9 cellular contexts compared by ENCODE assay signal in the genomic region with DNA sequence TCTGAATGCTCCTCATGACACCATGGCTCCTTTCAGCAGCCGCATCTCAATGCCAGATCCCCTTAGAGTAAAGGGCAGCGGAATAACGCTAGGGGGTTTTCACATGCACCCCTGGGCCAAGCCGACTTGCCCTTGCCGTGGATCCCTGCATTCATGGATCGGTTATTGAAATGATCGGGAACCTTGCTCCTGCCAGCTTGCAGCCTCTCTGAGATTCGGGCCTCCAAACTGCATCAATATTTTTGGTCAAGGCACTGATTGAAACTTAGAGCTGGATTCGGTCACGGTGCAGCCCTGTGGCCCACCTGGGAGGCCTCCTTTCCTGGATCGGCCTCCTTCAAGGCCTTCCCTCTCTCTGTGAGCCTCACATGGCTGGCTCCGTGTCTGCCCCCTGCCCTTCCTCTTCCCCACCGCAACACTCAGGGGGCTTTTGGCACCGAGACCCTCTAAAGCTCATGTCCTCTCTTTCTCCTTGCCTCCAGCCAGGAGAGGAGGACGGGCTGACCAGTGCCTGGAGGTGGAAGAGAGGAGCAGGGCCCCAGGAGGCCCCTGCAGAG. TPM values are rescaled to one million over a fixed set of nuclear protein-coding genes. Genes with fewer than 3 reads are reported as not detected.
A peak's percentile ranks its signal among the peaks of the same experiment; 100 is the strongest.
DNase-seq lines count a peak whose midpoint lies in the region; ATAC-seq, FAIRE-seq and TF ChIP-seq lines count a peak whose summit lies in the region.
"Had no signal": no experiment of that assay in that cellular context is flagged by ENCODE, and none has a peak within 500 bp of the region (broad histone marks: within the 10 kb centered on the region; RNA-seq: fewer than 3 reads in every experiment).

No MANE protein-coding gene starts in this region.

- dilution Hi-C loops in endothelial cell of umbilical vein (cut with MboI; ENCODE audit: extremely low pct_ligation_motif_present, low sequenced_read_pairs) = no loop called here

- H3K9ac ChIP-seq in OCI-LY1 (ENCODE audit: low read length) (peak overlapping the region; percentile 24; the same call in 1 of the 2 replicates), endothelial cell of umbilical vein (replicated peaks; ENCODE audit: extremely low read depth, insufficient read depth, low read length) (no peak overlapping the region), skeletal muscle tissue (ENCODE audit: low read depth in 1 of 3, low read length in 3 of 3) (peak overlapping the region in 2 of 3 donors; percentile 23 to 50)

- no TSS peak for BruUV-seq in endothelial cell of umbilical vein (replicated peaks; lab: Mats Ljungman, UMichigan)

- no peak overlapping the region for H3K27ac ChIP-seq in OCI-LY1 (ENCODE audit: low read depth, low read length, poor library complexity, severe bottlenecking)
- H3K27ac ChIP-seq in endothelial cell of umbilical vein (ENCODE audit: insufficient read depth, low read depth, low read length) = no peak overlapping the region
- H3K27ac ChIP-seq in skeletal muscle tissue (ENCODE audit: low read depth, low read length) = peak overlapping the region; percentile 69

- TF ChIP-seq CTCF in GM12864 (IDR thresholded peaks at IDR 0.05; ENCODE audit: low read depth, low read length, missing control alignments) = no peak
- no peak for TF ChIP-seq CTCF in OCI-LY1 (IDR thresholded peaks at IDR 0.05; ENCODE audit: low read length)
- TF ChIP-seq CTCF in endothelial cell of umbilical vein (IDR thresholded peaks at IDR 0.05; ENCODE audit: extremely low read depth in 1 of 2, insufficient read depth in 1 of 2, low read depth in 1 of 2, low read length in 2 of 2) = no peak
- no peak for TF ChIP-seq CTCF in GM10248 (IDR thresholded peaks at IDR 0.05; ENCODE audit: control extremely low read depth, extremely low read depth, low read depth, missing control alignments)

- FAIRE-seq in endothelial cell of umbilical vein (lab: Jason Lieb, UNC) = no peak
- FAIRE-seq: RCC 7860 had no signal

- CTCF ChIA-PET in endothelial cell of umbilical vein (lab: Charles Lee) = interaction anchor here (1.5 kb wide), 2 partner anchors 9 to 12 kb away, joined by 4 to 8 read pairs; no protein-coding TSS in a partner anchor
- CTCF ChIA-PET in GM10248 (lab: Yijun Ruan, JAX) = interaction anchor here (1.5 to 22.9 kb wide), 6 partner anchors 7 to 156 kb away, joined by 4 to 530 read pairs (median 10); partner anchors contain the start of genes C12orf57, C1RL and RNU7-1

- no peaks in the 10 kb centered on the region for H4K20me1 ChIP-seq in OCI-LY1 (ENCODE audit: insufficient read depth, low read length)
- no peaks in the 10 kb centered on the region for H4K20me1 ChIP-seq in endothelial cell of umbilical vein (replicated peaks; ENCODE audit: control insufficient read depth, extremely low read depth, insufficient read depth, low read length)

- no peaks in the 10 kb centered on the region for H3K9me2 ChIP-seq in OCI-LY1 (ENCODE audit: low read depth, low read length)

- peak overlapping the region; percentile 93 for H3K4me3 ChIP-seq in GM12864 (ENCODE audit: low read depth, low read length)
- H3K4me3 ChIP-seq in OCI-LY1 (ENCODE audit: low read depth, low read length, poor library complexity, severe bottlenecking) = peak overlapping the region; percentile 50
- no peak overlapping the region for H3K4me3 ChIP-seq in endothelial cell of umbilical vein (replicated peaks in 1 of 3; ENCODE audit: insufficient read depth in 1 of 3, low read depth in 1 of 3, low read length in 3 of 3)
- peak overlapping the region in 2 of 3 donors; percentile 48 to 56 for H3K4me3 ChIP-seq in skeletal muscle tissue (ENCODE audit: low read length in 3 of 3)

- H3K27me3 ChIP-seq in OCI-LY1 (ENCODE audit: insufficient read depth, low read length) (peaks cover 6% of the 10 kb centered on the region; the same call in 1 of the 2 replicates), endothelial cell of umbilical vein (ENCODE audit: control insufficient read depth in 2 of 2, insufficient read depth in 2 of 2, low read length in 2 of 2) (no peaks in the 10 kb centered on the region), skeletal muscle tissue (ENCODE audit: control insufficient read depth in 3 of 3, insufficient read depth in 3 of 3, low read length in 3 of 3) (no peaks in the 10 kb centered on the region)

- H3K79me2 ChIP-seq in OCI-LY1 (ENCODE audit: insufficient read depth, low read length) (no peaks in the 10 kb centered on the region), endothelial cell of umbilical vein (ENCODE audit: control insufficient read depth, insufficient read depth, low read length) (no peaks in the 10 kb centered on the region)

- H3K36me3 ChIP-seq in OCI-LY1 (ENCODE audit: insufficient read depth, low read length) = no peaks in the 10 kb centered on the region
- no peaks in the 10 kb centered on the region for H3K36me3 ChIP-seq in endothelial cell of umbilical vein (ENCODE audit: control insufficient read depth in 2 of 2, extremely low read depth in 1 of 2, insufficient read depth in 2 of 2, low read length in 2 of 2)
- no peaks in the 10 kb centered on the region for H3K36me3 ChIP-seq in skeletal muscle tissue (ENCODE audit: control insufficient read depth in 3 of 3, insufficient read depth in 3 of 3, low read length in 3 of 3)

- POLR2A ChIA-PET in endothelial cell of umbilical vein (lab: Charles Lee) (no interaction called here), GM10248 (lab: Yijun Ruan, JAX) (interaction anchor here (1.0 to 1.9 kb wide), 3 partner anchors 9 to 317 kb away, joined by 3 to 11 read pairs (median 4); partner anchors contain the start of genes C12orf57, LPAR5, RNU7-1 and TPI1)

- H3K4me1 ChIP-seq in OCI-LY1 (ENCODE audit: insufficient read depth, low read length, severe bottlenecking) (peaks cover 39% of the 10 kb centered on the region), endothelial cell of umbilical vein (ENCODE audit: control insufficient read depth, extremely low read depth, insufficient read depth, low read length) (peaks cover 17% of the 10 kb centered on the region), skeletal muscle tissue (ENCODE audit: control insufficient read depth in 3 of 3, insufficient read depth in 3 of 3, low read length in 3 of 3) (peaks cover 7 to 28% (median 12%) of the 10 kb centered on the region in 3 donors)

- H2AFZ ChIP-seq in OCI-LY1 (ENCODE audit: low read length) (no peak overlapping the region), endothelial cell of umbilical vein (ENCODE audit: low read depth, low read length) (peak overlapping the region; percentile 25)

- no peak for TF ChIP-seq POLR2A in endothelial cell of umbilical vein (IDR thresholded peaks at IDR 0.05; ENCODE audit: low read depth, low read length)

- no peak for ATAC-seq in HG03175 (IDR thresholded peaks at IDR 0.05; ENCODE audit: unreplicated experiment)

- intact Hi-C loops in endothelial cell of umbilical vein (cut with micrococcal nuclease) = no loop called here

- DNase-seq in GM12864 (ENCODE audit: low read depth) (no peak), endothelial cell of umbilical vein (ENCODE audit: low read depth, low spot score) (no peak), GM10248 (ENCODE audit: extremely low spot score) (no peak), NCI-H1092 treated with DMSO at 0.1 percent for 48 hours (lab: John Stamatoyannopoulos, UW) (no peak), cortex of kidney (lab: John Stamatoyannopoulos, UW) (no peak)

- no peaks in the 10 kb centered on the region for H3F3A ChIP-seq in OCI-LY1 (ENCODE audit: insufficient read depth, low read length)

- H3K4me2 ChIP-seq in OCI-LY1 (ENCODE audit: low read length) = peak overlapping the region; percentile 62
- H3K4me2 ChIP-seq in endothelial cell of umbilical vein (ENCODE audit: insufficient read depth, low read length) = no peak overlapping the region

- H3K9me1 ChIP-seq in endothelial cell of umbilical vein (replicated peaks; ENCODE audit: control insufficient read depth, extremely low read depth, insufficient read depth, low read length) = no peaks in the 10 kb centered on the region

- H3K9me3 ChIP-seq in OCI-LY1 (ENCODE audit: low read length) (no peaks in the 10 kb centered on the region), endothelial cell of umbilical vein (replicated peaks; ENCODE audit: control insufficient read depth, insufficient read depth, low read length) (no peaks in the 10 kb centered on the region), skeletal muscle tissue (ENCODE audit: control insufficient read depth in 3 of 3, low read length in 3 of 3) (no peaks in the 10 kb centered on the region)

RNA-seq across cellular contexts. Expression of gene PTPN6, which starts 1.8 kb away (rescaled TPM):
- total RNA-seq in endothelial cell of umbilical vein (1.6 and 1.8 TPM in 2 replicates), skeletal muscle tissue (7.8 TPM)
- polyA plus RNA-seq in endothelial cell of umbilical vein = 0.25 and 0.38 TPM in 2 replicates
- polyA plus RNA-seq in endothelial cell of umbilical vein (2011; cell fraction: cytosol; rRNA removed) = 0.18 and 0.41 TPM in 2 replicates
- 0.51 and 1.1 TPM in 2 replicates for polyA plus RNA-seq in endothelial cell of umbilical vein (2011; cell fraction: nucleus; rRNA removed)
- 0.29 and 0.55 TPM in 2 replicates for polyA plus RNA-seq in endothelial cell of umbilical vein (2012)
- polyA minus RNA-seq in endothelial cell of umbilical vein = 0.28 and 0.46 TPM in 2 replicates
- polyA minus RNA-seq in endothelial cell of umbilical vein (2011; cell fraction: cytosol; rRNA and poly(A)+ RNA removed) = 9.4 TPM
- polyA minus RNA-seq in endothelial cell of umbilical vein (2011; cell fraction: nucleus; rRNA and poly(A)+ RNA removed) = 0.48 and 2.4 TPM in 2 replicates

RNA-seq across cellular contexts. Expression of gene C12orf57, which starts 9.1 kb away (rescaled TPM):
- 153 and 167 TPM in 2 replicates for total RNA-seq in endothelial cell of umbilical vein
- polyA plus RNA-seq in endothelial cell of umbilical vein = 729 and 802 TPM in 2 replicates
- polyA plus RNA-seq in endothelial cell of umbilical vein (2011; cell fraction: cytosol; rRNA removed) = 563 and 605 TPM in 2 replicates
- polyA plus RNA-seq in endothelial cell of umbilical vein (2011; cell fraction: nucleus; rRNA removed) = 175 and 212 TPM in 2 replicates
- 176 and 200 TPM in 2 replicates for polyA plus RNA-seq in endothelial cell of umbilical vein (2012)
- 79.2 and 103 TPM in 2 replicates for polyA minus RNA-seq in endothelial cell of umbilical vein
- polyA minus RNA-seq in endothelial cell of umbilical vein (2011; cell fraction: cytosol; rRNA and poly(A)+ RNA removed) = 85.2 TPM
- 26.8 and 44.8 TPM in 2 replicates for polyA minus RNA-seq in endothelial cell of umbilical vein (2011; cell fraction: nucleus; rRNA and poly(A)+ RNA removed)
- total RNA-seq in skeletal muscle tissue = 205 TPM

RNA-seq across cellular contexts. Expression of gene RNU7-1, which starts 9.3 kb away (rescaled TPM):
- not detected in 2 replicates for total RNA-seq in endothelial cell of umbilical vein
- not detected in 2 replicates for polyA plus RNA-seq in endothelial cell of umbilical vein
- not detected in 2 replicates for polyA plus RNA-seq in endothelial cell of umbilical vein (2011; cell fraction: cytosol; rRNA removed)
- polyA plus RNA-seq in endothelial cell of umbilical vein (2011; cell fraction: nucleus; rRNA removed) = not detected in 2 replicates
- polyA plus RNA-seq in endothelial cell of umbilical vein (2012) = not detected in 2 replicates
- not detected in 2 replicates for polyA minus RNA-seq in endothelial cell of umbilical vein
- polyA minus RNA-seq in endothelial cell of umbilical vein (2011; cell fraction: cytosol; rRNA and poly(A)+ RNA removed) = not detected
- not detected in 2 replicates for polyA minus RNA-seq in endothelial cell of umbilical vein (2011; cell fraction: nucleus; rRNA and poly(A)+ RNA removed)
- total RNA-seq in skeletal muscle tissue = not detected

RNA-seq across cellular contexts. Expression of gene PHB2, which starts 17.5 kb away (rescaled TPM):
- total RNA-seq in endothelial cell of umbilical vein = 231 and 244 TPM in 2 replicates
- 390 and 409 TPM in 2 replicates for polyA plus RNA-seq in endothelial cell of umbilical vein
- 430 and 447 TPM in 2 replicates for polyA plus RNA-seq in endothelial cell of umbilical vein (2011; cell fraction: cytosol; rRNA removed)
- polyA plus RNA-seq in endothelial cell of umbilical vein (2011; cell fraction: nucleus; rRNA removed) = 271 and 280 TPM in 2 replicates
- 246 and 260 TPM in 2 replicates for polyA plus RNA-seq in endothelial cell of umbilical vein (2012)
- 176 and 178 TPM in 2 replicates for polyA minus RNA-seq in endothelial cell of umbilical vein
- 134 TPM for polyA minus RNA-seq in endothelial cell of umbilical vein (2011; cell fraction: cytosol; rRNA and poly(A)+ RNA removed)
- polyA minus RNA-seq in endothelial cell of umbilical vein (2011; cell fraction: nucleus; rRNA and poly(A)+ RNA removed) = 66.9 and 67.4 TPM in 2 replicates
- 273 TPM for total RNA-seq in skeletal muscle tissue

RNA-seq across cellular contexts. Expression of gene EMG1, which starts 17.8 kb away (rescaled TPM):
- total RNA-seq in endothelial cell of umbilical vein (54.7 and 56.6 TPM in 2 replicates), skeletal muscle tissue (28.2 TPM)
- 32.7 and 57.7 TPM in 2 replicates for polyA plus RNA-seq in endothelial cell of umbilical vein
- polyA plus RNA-seq in endothelial cell of umbilical vein (2011; cell fraction: cytosol; rRNA removed) = 47.5 and 57.5 TPM in 2 replicates
- polyA plus RNA-seq in endothelial cell of umbilical vein (2011; cell fraction: nucleus; rRNA removed) = 31.5 and 55.2 TPM in 2 replicates
- polyA plus RNA-seq in endothelial cell of umbilical vein (2012) = 62.5 and 99.6 TPM in 2 replicates
- 27.0 and 29.6 TPM in 2 replicates for polyA minus RNA-seq in endothelial cell of umbilical vein
- 34.5 TPM for polyA minus RNA-seq in endothelial cell of umbilical vein (2011; cell fraction: cytosol; rRNA and poly(A)+ RNA removed)
- polyA minus RNA-seq in endothelial cell of umbilical vein (2011; cell fraction: nucleus; rRNA and poly(A)+ RNA removed) = 14.6 and 20.9 TPM in 2 replicates

Comparison
In these comparisons a context has a peak if more than half of its experiments do, and no peak if none do; other contexts are left out.
1. H3K4me3 ChIP-seq: peak in GM12864 (single experiment), OCI-LY1 (single experiment) and skeletal muscle tissue (2 of 3); none in endothelial cell of umbilical vein (0 of 3).